Comparison of ENCODE assay signal across 13 cellular contexts in genomic region chr1:152497273-152497672, GRCh38. TPM values are rescaled to one million over a fixed set of nuclear protein-coding genes. Genes with fewer than 3 reads are reported as not detected.
DNase-seq lines count a peak whose midpoint lies in the region; ATAC-seq, FAIRE-seq and TF ChIP-seq lines count a peak whose summit lies in the region.
"Had no signal": no experiment of that assay in that cellular context is flagged by ENCODE, and none has a peak within 500 bp of the region (broad histone marks: within the 10 kb centered on the region; RNA-seq: fewer than 3 reads in every experiment).

No MANE protein-coding gene starts in this region.

- H3K4me1 ChIP-seq in DND-41 (ENCODE audit: insufficient read depth, low read length) (no peaks in the 10 kb centered on the region), left lung (no peaks in the 10 kb centered on the region)

- TF ChIP-seq CTCF in DND-41 (IDR thresholded peaks at IDR 0.05; ENCODE audit: borderline replicate concordance, extremely low read depth, low read length, poor library complexity, severe bottlenecking): peak; percentile 41
- TF ChIP-seq CTCF in left lung (IDR thresholded peaks at IDR 0.05): peak; percentile 14 to 26
- TF ChIP-seq CTCF in lower leg skin (IDR thresholded peaks at IDR 0.05): no peak

- H3K4me2 ChIP-seq in DND-41 (ENCODE audit: insufficient read depth, low read length): no peak overlapping the region

- ATAC-seq in DND-41 (ENCODE audit: insufficient read depth, low read depth) (no peak), SK-N-SH treated with all-trans-retinoic acid at 6 μM for 48 hours (peak; percentile 48; the same call in 2 of the 3 replicates), left lung (no peak), GM21786 (IDR thresholded peaks at IDR 0.05; ENCODE audit: unreplicated experiment) (no peak)
- ATAC-seq: T-cell had no signal

- no peak overlapping the region for H2AFZ ChIP-seq in DND-41 (ENCODE audit: low read depth, low read length)

- intact Hi-C loops in left lung (cut with DNase I): no loop called here
- intact Hi-C loops in lower leg skin (cut with DNase I; ENCODE audit: low total_unique reads): no loop called here

- 28 to 29% methylated on average over 2 of the region's 2 CpGs for WGBS in lower leg skin, 2 donors

- H3K79me2 ChIP-seq in DND-41 (ENCODE audit: insufficient read depth, low read length): no peaks in the 10 kb centered on the region

- H3K4me3 ChIP-seq in DND-41 (ENCODE audit: low read depth in 1 of 2, low read length in 2 of 2) (no peak overlapping the region), left lung (no peak overlapping the region), lower leg skin (ENCODE audit: low read depth, poor library complexity, severe bottlenecking) (no peak overlapping the region)
- H3K4me3 ChIP-seq: lung had no signal

- TF ChIP-seq POLR2A in GM12891 (IDR thresholded peaks at IDR 0.05; ENCODE audit: low read depth, low read length) (no peak), lower leg skin (IDR thresholded peaks at IDR 0.05) (no peak)

- H3K27me3 ChIP-seq in DND-41 (ENCODE audit: insufficient read depth, low read length, poor library complexity) (peaks cover 6% of the 10 kb centered on the region), left lung (no peaks in the 10 kb centered on the region)

- H3K9ac ChIP-seq in DND-41 (ENCODE audit: low read depth, low read length): no peak overlapping the region

- DNase-seq in DND-41 (no peak), HuH-7 (ENCODE audit: low spot score) (peak; percentile 17), left lung (no peak), GM12891 (ENCODE audit: insufficient read length, low spot score) (no peak), activated gamma-delta T cell treated with Interleukin-2 at 50 U/mL for 16 hours (no peak), lower leg skin (ENCODE audit: low spot score in 2 of 2) (no peak)
- DNase-seq: NCI-H345, T-cell had no signal

- H3K27ac ChIP-seq in DND-41 (ENCODE audit: low read length) (no peak overlapping the region), left lung (no peak overlapping the region)

- H4K20me1 ChIP-seq in DND-41 (ENCODE audit: insufficient read depth, low read length): no peaks in the 10 kb centered on the region

- FAIRE-seq in GM12891 (lab: Jason Lieb, UNC): no peak
- FAIRE-seq: frontal cortex, GM19239 had no signal

- H3K36me3 ChIP-seq in DND-41 (ENCODE audit: insufficient read depth, low read length) (no peaks in the 10 kb centered on the region), left lung (no peaks in the 10 kb centered on the region)

- H3K9me3 ChIP-seq in DND-41 (ENCODE audit: insufficient read depth, low read length, severe bottlenecking) (no peaks in the 10 kb centered on the region), left lung (no peaks in the 10 kb centered on the region)

TF ChIP-seq in SK-N-SH treated with all-trans-retinoic acid at 6 μM for 48 hours, 23 proteins besides CTCF, POLR2A, EP300 and RAD21 (continues in another document):
- TF ChIP-seq ZNF70 (CRISPR knock-in tag; IDR thresholded peaks at IDR 0.05) (no peak), SNAI2 (CRISPR knock-in tag; IDR thresholded peaks at IDR 0.05) (no peak), ZFP30 (CRISPR knock-in tag; IDR thresholded peaks at IDR 0.05) (no peak), TSHZ2 (CRISPR knock-in tag; IDR thresholded peaks at IDR 0.05) (no peak), PATZ1 (CRISPR knock-in tag; IDR thresholded peaks at IDR 0.05; ENCODE audit: borderline replicate concordance) (no peak), TCF4 (CRISPR knock-in tag; IDR thresholded peaks at IDR 0.05; ENCODE audit: borderline replicate concordance) (no peak), PPARA (CRISPR knock-in tag; IDR thresholded peaks at IDR 0.05; ENCODE audit: borderline replicate concordance) (no peak)

TF ChIP-seq in GM12891, 5 proteins besides CTCF, POLR2A, EP300 and RAD21:
- TF ChIP-seq TAF1 (IDR thresholded peaks at IDR 0.05; ENCODE audit: low read depth, low read length): no peak
- TF ChIP-seq POU2F2 (IDR thresholded peaks at IDR 0.05; ENCODE audit: low read depth, low read length): no peak
- TF ChIP-seq SPI1 (IDR thresholded peaks at IDR 0.05; ENCODE audit: low read depth, low read length): no peak
- no peak for TF ChIP-seq POLR2AphosphoS5 (IDR thresholded peaks at IDR 0.05; ENCODE audit: low read depth, low read length)
- no peak for TF ChIP-seq PAX5 (IDR thresholded peaks at IDR 0.05; ENCODE audit: insufficient read depth, low read length, severe bottlenecking)

RNA-seq across cellular contexts. Expression of gene LCE5A, which starts 13.3 kb away (rescaled TPM):
- total RNA-seq in left lung (not detected), lower leg skin (100 to 1,000 TPM; 154 to 612 (median 267) TPM)
- not detected for polyA plus RNA-seq in GM12891 (2012; ENCODE audit: low read depth, missing spikeins)
- total RNA-seq: frontal cortex, lung, T-cell had no signal

RNA-seq across cellular contexts. Expression of gene CRCT1, which starts 17.0 kb away (rescaled TPM):
- total RNA-seq in left lung (not detected), lower leg skin (100 to 1,000 TPM; 298 to 552 (median 441) TPM)
- not detected for polyA plus RNA-seq in GM12891 (2012; ENCODE audit: low read depth, missing spikeins)
- total RNA-seq: frontal cortex, lung, T-cell had no signal
- polyA plus RNA-seq: lung had no signal

Comparison
In these comparisons a context has a peak if more than half of its experiments do, and no peak if none do; other contexts are left out.
1. CTCF ChIP-seq: peak in DND-41 (single experiment) and left lung (2 of 2); none in lower leg skin (0 of 3).
2. RNA of gene LCE5A, which starts 13.3 kb away (total RNA-seq): 154 to 612 TPM in lower leg skin; not detected in left lung; every median in the first group is over 100 times any median in the second.
3. RNA of gene CRCT1, which starts 17.0 kb away (total RNA-seq): 298 to 552 TPM in lower leg skin; not detected in left lung; every median in the first group is over 100 times any median in the second.